ENCODE assay signal across 13 cellular contexts in genomic region chr4:141229408-141230101, GRCh38. TPM values are rescaled to one million over a fixed set of nuclear protein-coding genes. Genes with fewer than 3 reads are reported as not detected.
DNase-seq lines count a peak whose midpoint lies in the region; ATAC-seq and TF ChIP-seq lines count a peak whose summit lies in the region.
"Had no signal": no experiment of that assay in that cellular context is flagged by ENCODE, and none has a peak within 500 bp of the region (broad histone marks: within the 10 kb centered on the region; RNA-seq: fewer than 3 reads in every experiment).

No MANE protein-coding gene starts in this region.

- no peak overlapping the region for H3K4me3 ChIP-seq in epithelial cell of esophagus (ENCODE audit: low read length)
- H3K4me3 ChIP-seq: heart left ventricle had no signal

- no peaks in the 10 kb centered on the region for H3K27me3 Mint-ChIP-seq in activated naive CD4-positive, alpha-beta T cell treated with anti-CD3 and anti-CD28 coated beads, Interleukin-2, amount 10 ng/mL, durations not matched to agents 7 days and 5 days
- no peaks in the 10 kb centered on the region for H3K27me3 Mint-ChIP-seq in activated CD4-positive, alpha-beta T cell treated with anti-CD3 and anti-CD28 coated beads, Interleukin-2, amount 10 ng/mL, durations not matched to agents 7 days and 5 days
- H3K27me3 Mint-ChIP-seq: brain, IgD-negative memory B cell had no signal

- ATAC-seq in GM18870 (IDR thresholded peaks at IDR 0.05; ENCODE audit: unreplicated experiment), result peak; percentile 80
- ATAC-seq in GM21447 (IDR thresholded peaks at IDR 0.05; ENCODE audit: unreplicated experiment), result peak; percentile 80
- ATAC-seq in HG03097 (IDR thresholded peaks at IDR 0.05; ENCODE audit: low FRiP score, unreplicated experiment), result peak; percentile 52
- ATAC-seq: left ventricle myocardium superior had no signal

- CTCF ChIA-PET in activated naive CD4-positive, alpha-beta T cell treated with anti-CD3 and anti-CD28 coated beads, Interleukin-2, amount 10 ng/mL, durations not matched to agents 7 days and 5 days (lab: Charles Lee), result no interaction called here
- CTCF ChIA-PET in activated CD4-positive, alpha-beta T cell treated with anti-CD3 and anti-CD28 coated beads, Interleukin-2, amount 10 ng/mL, durations not matched to agents 7 days and 5 days (lab: Charles Lee), result interaction anchor here (0.5 to 1.1 kb wide), 3 partner anchors 15 to 52 kb away, joined by 3 read pairs; no protein-coding TSS in a partner anchor

- H3K4me3 Mint-ChIP-seq in activated naive CD4-positive, alpha-beta T cell treated with anti-CD3 and anti-CD28 coated beads, Interleukin-2, amount 10 ng/mL, durations not matched to agents 7 days and 5 days, result no peak overlapping the region
- no peak overlapping the region for H3K4me3 Mint-ChIP-seq in activated CD4-positive, alpha-beta T cell treated with anti-CD3 and anti-CD28 coated beads, Interleukin-2, amount 10 ng/mL, durations not matched to agents 7 days and 5 days
- H3K4me3 Mint-ChIP-seq: IgD-negative memory B cell had no signal

- no peak overlapping the region for H3K27ac Mint-ChIP-seq in activated naive CD4-positive, alpha-beta T cell treated with anti-CD3 and anti-CD28 coated beads, Interleukin-2, amount 10 ng/mL, durations not matched to agents 7 days and 5 days
- no peak overlapping the region for H3K27ac Mint-ChIP-seq in activated CD4-positive, alpha-beta T cell treated with anti-CD3 and anti-CD28 coated beads, Interleukin-2, amount 10 ng/mL, durations not matched to agents 7 days and 5 days
- H3K27ac Mint-ChIP-seq: brain, IgD-negative memory B cell had no signal

- H3K36me3 Mint-ChIP-seq in activated naive CD4-positive, alpha-beta T cell treated with anti-CD3 and anti-CD28 coated beads, Interleukin-2, amount 10 ng/mL, durations not matched to agents 7 days and 5 days, result peaks cover 51% of the 10 kb centered on the region
- peaks cover 58% of the 10 kb centered on the region for H3K36me3 Mint-ChIP-seq in activated CD4-positive, alpha-beta T cell treated with anti-CD3 and anti-CD28 coated beads, Interleukin-2, amount 10 ng/mL, durations not matched to agents 7 days and 5 days (ENCODE audit: low read depth)

- no peaks in the 10 kb centered on the region for H3K9me3 Mint-ChIP-seq in activated naive CD4-positive, alpha-beta T cell treated with anti-CD3 and anti-CD28 coated beads, Interleukin-2, amount 10 ng/mL, durations not matched to agents 7 days and 5 days
- no peaks in the 10 kb centered on the region for H3K9me3 Mint-ChIP-seq in activated CD4-positive, alpha-beta T cell treated with anti-CD3 and anti-CD28 coated beads, Interleukin-2, amount 10 ng/mL, durations not matched to agents 7 days and 5 days
- H3K9me3 Mint-ChIP-seq: brain, IgD-negative memory B cell had no signal

- no peak for TF ChIP-seq CTCF in epithelial cell of esophagus (IDR thresholded peaks at IDR 0.05; ENCODE audit: insufficient read depth, low read depth, low read length, missing control alignments)

- H3K4me1 Mint-ChIP-seq in activated naive CD4-positive, alpha-beta T cell treated with anti-CD3 and anti-CD28 coated beads, Interleukin-2, amount 10 ng/mL, durations not matched to agents 7 days and 5 days, result peaks cover 6% of the 10 kb centered on the region
- H3K4me1 Mint-ChIP-seq in activated CD4-positive, alpha-beta T cell treated with anti-CD3 and anti-CD28 coated beads, Interleukin-2, amount 10 ng/mL, durations not matched to agents 7 days and 5 days, result peaks cover 12% of the 10 kb centered on the region
- H3K4me1 Mint-ChIP-seq: brain had no signal

- POLR2A ChIA-PET in activated CD4-positive, alpha-beta T cell treated with anti-CD3 and anti-CD28 coated beads, Interleukin-2, amount 10 ng/mL, durations not matched to agents 7 days and 5 days (lab: Charles Lee), result no interaction called here

- DNase-seq in epithelial cell of esophagus (ENCODE audit: low read depth), result peak; percentile 88
- no peak for DNase-seq in activated naive CD4-positive, alpha-beta T cell treated with anti-CD3 and anti-CD28 coated beads, Interleukin-2, amount 10 ng/mL, durations not matched to agents 7 days and 5 days
- DNase-seq in activated CD4-positive, alpha-beta T cell treated with anti-CD3 and anti-CD28 coated beads, Interleukin-2, amount 10 ng/mL, durations not matched to agents 7 days and 5 days, result no peak
- DNase-seq in NCI-H1694 (lab: John Stamatoyannopoulos, UW), result no peak
- DNase-seq: COR-L47, HCEC 1CT, heart left ventricle, left ventricle myocardium superior had no signal

RNA-seq across cellular contexts. Expression of gene ZNF330, which starts 8.9 kb away (rescaled TPM):
- total RNA-seq in activated CD4-positive, alpha-beta T cell treated with anti-CD3 and anti-CD28 coated beads, Interleukin-2, amount 10 ng/mL, durations not matched to agents 7 days and 5 days, result 10 to 100 TPM; 31.8 to 39.5 TPM
